1 cellular context compared by ENCODE assay signal in genomic region chr14:105005929-105006830, GRCh38.
TF ChIP-seq lines count a peak whose summit lies in the region.

No MANE protein-coding gene starts in this region.

TF ChIP-seq in HEK293, 187 proteins besides CTCF, POLR2A, EP300 and RAD21 (continues in another document):
- no peak for TF ChIP-seq ZBTB6 (tag by site-specific recombination; IDR thresholded peaks at IDR 0.05)
- TF ChIP-seq ZNF654 (tag by site-specific recombination; IDR thresholded peaks at IDR 0.05; ENCODE audit: low read depth), result no peak
- no peak for TF ChIP-seq ZNF132 (tag by site-specific recombination; IDR thresholded peaks at IDR 0.05; ENCODE audit: borderline replicate concordance)
- no peak for TF ChIP-seq ZNF433 (tag by site-specific recombination; IDR thresholded peaks at IDR 0.05; ENCODE audit: low read depth)
- TF ChIP-seq ZNF280D (tag by site-specific recombination; IDR thresholded peaks at IDR 0.05), result no peak
- no peak for TF ChIP-seq ZNF555 (tag by site-specific recombination; conservative IDR thresholded peaks at IDR 0.05)
- TF ChIP-seq ZNF24 (tag by site-specific recombination; IDR thresholded peaks at IDR 0.05), result no peak
- TF ChIP-seq GFI1B (tag by site-specific recombination; IDR thresholded peaks at IDR 0.05), result no peak
- TF ChIP-seq ZNF560 (tag by site-specific recombination; IDR thresholded peaks at IDR 0.05; ENCODE audit: borderline replicate concordance), result no peak
- TF ChIP-seq ZNF174 (tag by site-specific recombination; IDR thresholded peaks at IDR 0.05), result no peak
- no peak for TF ChIP-seq ZNF280C (tag by site-specific recombination; IDR thresholded peaks at IDR 0.05)
- TF ChIP-seq ZNF513 (tag by site-specific recombination; IDR thresholded peaks at IDR 0.05), result no peak
- TF ChIP-seq ZNF2 (tag by site-specific recombination; IDR thresholded peaks at IDR 0.05), result no peak
- TF ChIP-seq ZIC2 (tag by site-specific recombination; IDR thresholded peaks at IDR 0.05), result peak; percentile 48
- no peak for TF ChIP-seq ZNF510 (tag by site-specific recombination; IDR thresholded peaks at IDR 0.05; ENCODE audit: insufficient replicate concordance)
- TF ChIP-seq ZSCAN4 (tag by site-specific recombination; IDR thresholded peaks at IDR 0.05), result no peak
- no peak for TF ChIP-seq AEBP2 (tag by site-specific recombination; IDR thresholded peaks at IDR 0.05; ENCODE audit: borderline replicate concordance)
- no peak for TF ChIP-seq TSHZ1 (tag by site-specific recombination; IDR thresholded peaks at IDR 0.05; ENCODE audit: borderline replicate concordance)
- TF ChIP-seq ZNF404 (tag by site-specific recombination; IDR thresholded peaks at IDR 0.05), result no peak
- no peak for TF ChIP-seq ZNF473 (tag by site-specific recombination; IDR thresholded peaks at IDR 0.05)
- TF ChIP-seq ZNF311 (tag by site-specific recombination; IDR thresholded peaks at IDR 0.05; ENCODE audit: borderline replicate concordance), result no peak
- no peak for TF ChIP-seq ZNF16 (tag by site-specific recombination; IDR thresholded peaks at IDR 0.05; ENCODE audit: low read depth)
- no peak for TF ChIP-seq ZNF362 (tag by site-specific recombination; IDR thresholded peaks at IDR 0.05)
- no peak for TF ChIP-seq ZNF518A (tag by site-specific recombination; conservative IDR thresholded peaks at IDR 0.05; ENCODE audit: low read depth)
- no peak for TF ChIP-seq ZBTB7A (tag by site-specific recombination; IDR thresholded peaks at IDR 0.05; ENCODE audit: low read depth)
- no peak for TF ChIP-seq ZNF488 (tag by site-specific recombination; IDR thresholded peaks at IDR 0.05)
- TF ChIP-seq ELK4 (IDR thresholded peaks at IDR 0.05; ENCODE audit: borderline replicate concordance, low read depth, low read length), result no peak
- TF ChIP-seq ZNF600 (tag by site-specific recombination; IDR thresholded peaks at IDR 0.05), result peak; percentile 37
- TF ChIP-seq ZFP41 (tag by site-specific recombination; IDR thresholded peaks at IDR 0.05; ENCODE audit: borderline replicate concordance), result no peak
- peak; percentile 48 for TF ChIP-seq ZFHX2 (tag by site-specific recombination; conservative IDR thresholded peaks at IDR 0.05)
